In genomic region chr1:221606216-221606615, GRCh38 we compare ENCODE assay signal across 17 cellular contexts.
"Had no signal": no experiment of that assay in that cellular context is flagged by ENCODE, and none has a peak within 500 bp of the region (broad histone marks: within the 10 kb centered on the region; RNA-seq: fewer than 3 reads in every experiment).

No MANE protein-coding gene starts in this region.

- H3K27me3 ChIP-seq: esophagus squamous epithelium, stomach, testis, upper lobe of right lung had no signal

- H3K9me3 ChIP-seq: esophagus squamous epithelium, prostate gland, stomach, testis, upper lobe of right lung had no signal

- H3K4me1 ChIP-seq: prostate gland, stomach, testis, upper lobe of right lung had no signal

- H3K4me3 ChIP-seq: esophagus squamous epithelium, prostate gland, skin epidermis, stomach, testis, upper lobe of right lung had no signal

- ATAC-seq: left ventricle myocardium superior; naive thymus-derived CD4-positive, alpha-beta T cell; right cardiac atrium; upper lobe of right lung had no signal

- H3K27ac ChIP-seq: prostate gland, stomach, testis, upper lobe of right lung, WERI-Rb-1 had no signal

- H3K36me3 ChIP-seq: esophagus squamous epithelium, prostate gland, stomach, upper lobe of right lung, WERI-Rb-1 had no signal

- DNase-seq: activated CD4-positive, alpha-beta T cell treated with anti-CD3 and anti-CD28 coated beads, Interleukin-2, amount 50 U/mL, for 48 hours; effector CD4-positive, alpha-beta T cell; esophagus squamous epithelium; head of caudate nucleus; kidney glomerular epithelial cell; left ventricle myocardium superior; naive thymus-derived CD4-positive, alpha-beta T cell; right cardiac atrium; stimulated activated CD4-positive, alpha-beta T cell treated with anti-CD3 and anti-CD28 coated beads, Interleukin-15, amount 100 ng/mL, for 24 hours; stimulated activated CD4-positive, alpha-beta T cell treated with anti-CD3 and anti-CD28 coated beads, Interleukin-2, amount 100 ng/mL, for 48 hours; stomach; T-helper 2 cell; testis; upper lobe of right lung; WERI-Rb-1 had no signal
